In genomic region chr6:132401941-132402275, GRCh38 we compare ENCODE assay signal across 8 cellular contexts. TPM values are rescaled to one million over a fixed set of nuclear protein-coding genes. Genes with fewer than 3 reads are reported as not detected.
DNase-seq lines count a peak whose midpoint lies in the region; ATAC-seq and TF ChIP-seq lines count a peak whose summit lies in the region.

No MANE protein-coding gene starts in this region.

- intact Hi-C loops in CD8-positive, alpha-beta T cell (cut with DNase I, micrococcal nuclease), result no loop called here
- intact Hi-C loops in PC-9 (cut with micrococcal nuclease; ENCODE audit: unreplicated experiment), result loop anchor here (5.0 kb wide), 1 partner anchor 80 kb away; no protein-coding TSS in a partner anchor
- intact Hi-C loops in ovary (cut with DNase I), result no loop called here

- no peaks in the 10 kb centered on the region for H3K36me3 ChIP-seq in CD8-positive, alpha-beta T cell (ENCODE audit: insufficient read depth, low read length)
- H3K36me3 ChIP-seq in PC-9 (ENCODE audit: low read depth) (no peaks in the 10 kb centered on the region), ovary (no peaks in the 10 kb centered on the region)

- CTCF ChIA-PET in CD8-positive, alpha-beta T cell (lab: Charles Lee), result no interaction called here
- CTCF ChIA-PET in PC-9 (lab: Charles Lee), result no interaction called here

- no peak overlapping the region for H3K27ac Mint-ChIP-seq in CD8-positive, alpha-beta T cell

- WGBS in ovary, 3 donors, result 41 to 55% (median 52%) methylated on average over 13 of the region's 13 CpGs

- H3K36me3 Mint-ChIP-seq in CD8-positive, alpha-beta T cell, result no peaks in the 10 kb centered on the region

- H3K4me1 ChIP-seq in CD8-positive, alpha-beta T cell (ENCODE audit: insufficient read depth, low read length), result no peaks in the 10 kb centered on the region
- H3K4me1 ChIP-seq in PC-9 (replicated peaks; ENCODE audit: insufficient read depth) (peaks cover 16% of the 10 kb centered on the region), ovary (ENCODE audit: insufficient read depth) (no peaks in the 10 kb centered on the region)

- no peak for TF ChIP-seq CTCF in CD8-positive, alpha-beta T cell (IDR thresholded peaks at IDR 0.05)
- TF ChIP-seq CTCF in PC-9 (conservative IDR thresholded peaks at IDR 0.05) (no peak), fibroblast of the aortic adventitia (IDR thresholded peaks at IDR 0.05; ENCODE audit: insufficient read depth, low read length) (no peak), ovary (IDR thresholded peaks at IDR 0.05) (no peak)

- peaks cover 5% of the 10 kb centered on the region for H3K4me1 Mint-ChIP-seq in CD8-positive, alpha-beta T cell (ENCODE audit: low read depth)

- no peaks in the 10 kb centered on the region for H3K9me3 Mint-ChIP-seq in CD8-positive, alpha-beta T cell

- H2AFZ ChIP-seq in PC-9, result peak overlapping the region; percentile 71; the same call in 1 of the 2 replicates

- H3K27ac ChIP-seq in CD8-positive, alpha-beta T cell (ENCODE audit: low read depth, low read length), result no peak overlapping the region
- H3K27ac ChIP-seq in PC-9 (no peak overlapping the region), ovary (no peak overlapping the region)

- peak overlapping the region; percentile 70 for H3K4me3 Mint-ChIP-seq in CD8-positive, alpha-beta T cell

- no peaks in the 10 kb centered on the region for H3K9me3 ChIP-seq in CD8-positive, alpha-beta T cell (ENCODE audit: low read length)
- H3K9me3 ChIP-seq in PC-9 (ENCODE audit: insufficient read depth, low read depth) (no peaks in the 10 kb centered on the region), ovary (no peaks in the 10 kb centered on the region)

- peak overlapping the region; percentile 69 for H3K4me2 ChIP-seq in PC-9

- no peak for TF ChIP-seq POLR2A in ovary (IDR thresholded peaks at IDR 0.05)

- H3K27me3 Mint-ChIP-seq in CD8-positive, alpha-beta T cell (ENCODE audit: low read depth), result peaks cover 54% of the 10 kb centered on the region

- no peaks in the 10 kb centered on the region for H3K79me2 ChIP-seq in PC-9 (ENCODE audit: low read depth)

- H4K20me1 ChIP-seq in PC-9 (ENCODE audit: insufficient read depth), result no peaks in the 10 kb centered on the region

- POLR2A ChIA-PET in CD8-positive, alpha-beta T cell (lab: Charles Lee), result no interaction called here
- POLR2A ChIA-PET in PC-9 (lab: Charles Lee; ENCODE audit: unreplicated experiment), result no interaction called here

- ATAC-seq in CD8-positive, alpha-beta T cell, result no peak

- H3F3A ChIP-seq in PC-9 (ENCODE audit: insufficient read depth, low read depth), result peaks cover 4% of the 10 kb centered on the region; the same call in 1 of the 2 replicates

- no peak for TF ChIP-seq EP300 in ovary (IDR thresholded peaks at IDR 0.05)

- no peak overlapping the region for H3K4me3 ChIP-seq in CD8-positive, alpha-beta T cell (ENCODE audit: low read depth, low read length)
- peak overlapping the region; percentile 49; the same call in 1 of the 2 replicates for H3K4me3 ChIP-seq in PC-9
- peak overlapping the region; percentile 82 for H3K4me3 ChIP-seq in fibroblast of the aortic adventitia (ENCODE audit: low read depth, low read length)
- H3K4me3 ChIP-seq in ovary, result peak overlapping the region; percentile 75

- no peaks in the 10 kb centered on the region for H3K9me2 ChIP-seq in PC-9 (ENCODE audit: insufficient read depth)

- no TSS peak for BruUV-seq in PC-9 (replicated peaks; lab: Mats Ljungman, UMichigan)

- H3K27me3 ChIP-seq in CD8-positive, alpha-beta T cell (ENCODE audit: insufficient read depth, low read length), result peaks cover 8% of the 10 kb centered on the region
- no peaks in the 10 kb centered on the region for H3K27me3 ChIP-seq in PC-9 (ENCODE audit: insufficient read depth, low read depth)
- H3K27me3 ChIP-seq in ovary, result no peaks in the 10 kb centered on the region

- DNase-seq in CD8-positive, alpha-beta T cell, result no peak
- DNase-seq in PC-9 (no peak), fibroblast of the aortic adventitia (ENCODE audit: low read depth) (no peak), ovary (no peak), SW480 (ENCODE audit: low spot score) (no peak), islet precursor cell (no peak), superior temporal gyrus (ENCODE audit: extremely low spot score) (no peak), NCI-H128 (lab: John Stamatoyannopoulos, UW; ENCODE audit: unreplicated experiment) (no peak)

RNA-seq across cellular contexts. Expression of gene MOXD1, which starts 0.6 kb away (rescaled TPM):
- total RNA-seq in CD8-positive, alpha-beta T cell, result not detected
- total RNA-seq in PC-9 (2021) (1.0 and 1.3 TPM in 2 replicates), fibroblast of the aortic adventitia (ENCODE audit: low replicate concordance) (6.1 and 78.8 TPM in 2 replicates), ovary (1 to 10 TPM in 3 of 7 donors, under 1 TPM in 4; 0.36 to 1.8 (median 0.77) TPM)
- polyA plus RNA-seq in ovary, result 1 to 10 TPM in 1 of 2 donors, under 1 TPM in 1; 0.31 to 4.2 TPM
